ENCODE assay signal across 8 cellular contexts in the genomic region with DNA sequence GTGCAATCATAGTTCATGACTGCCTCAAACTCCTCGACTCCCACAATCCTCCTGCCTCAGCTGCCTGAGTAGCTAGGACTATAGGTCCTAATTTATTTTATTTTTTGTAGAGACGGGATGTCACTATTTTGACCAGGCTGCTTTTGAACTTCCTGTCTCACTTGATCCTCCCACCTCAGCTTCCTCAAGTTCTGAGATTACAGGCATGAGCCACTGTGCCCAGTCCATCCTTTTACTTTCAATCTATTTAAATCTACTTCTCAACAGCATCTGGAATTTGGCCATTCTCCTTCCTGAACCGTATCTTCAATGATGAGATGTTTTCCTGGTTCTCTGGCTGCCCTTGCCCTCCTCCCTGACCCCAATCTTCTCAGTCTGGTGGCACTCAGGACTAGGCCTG.
DNase-seq lines count a peak whose midpoint lies in the region; ATAC-seq lines count a peak whose summit lies in the region.

No MANE protein-coding gene starts in this region.

- peak overlapping the region; percentile 18 for H3K4me3 ChIP-seq in mucosa of stomach (ENCODE audit: low read length)

- H3K9ac ChIP-seq in mucosa of stomach (ENCODE audit: low read length), result peak overlapping the region; percentile 70

- peak; percentile 30 for DNase-seq in CD1c-positive myeloid dendritic cell (ENCODE audit: extremely low spot score)
- DNase-seq in HuH-7.5 (ENCODE audit: low spot score), result peak; percentile 6
- DNase-seq in iPS-NIHi11 (ENCODE audit: low spot score), result no peak

- H3K9me3 Mint-ChIP-seq in activated naive CD8-positive, alpha-beta T cell (ENCODE audit: low read depth), result no peaks in the 10 kb centered on the region

- peaks cover 25% of the 10 kb centered on the region for H3K4me1 ChIP-seq in mucosa of stomach (ENCODE audit: control insufficient read depth, insufficient read depth, low read length)

- ATAC-seq in HG02852 (IDR thresholded peaks at IDR 0.05; ENCODE audit: unreplicated experiment) (no peak), HG02981 (IDR thresholded peaks at IDR 0.05; ENCODE audit: unreplicated experiment) (no peak)
- ATAC-seq in activated CD4-positive, CD25-positive, alpha-beta regulatory T cell treated with anti-CD3 and anti-CD28 coated beads, Interleukin-2, amount 50 U/mL, for 24 hours, result no peak

- H3K36me3 Mint-ChIP-seq in activated naive CD8-positive, alpha-beta T cell, result no peaks in the 10 kb centered on the region

- peak overlapping the region; percentile 95 for H3K4me3 Mint-ChIP-seq in activated naive CD8-positive, alpha-beta T cell

- H3K36me3 ChIP-seq in mucosa of stomach (ENCODE audit: control insufficient read depth, insufficient read depth, low read length), result no peaks in the 10 kb centered on the region

- H3K27me3 Mint-ChIP-seq in activated naive CD8-positive, alpha-beta T cell, result no peaks in the 10 kb centered on the region

- H3K4me1 Mint-ChIP-seq in activated naive CD8-positive, alpha-beta T cell (ENCODE audit: low read depth), result peaks cover 28% of the 10 kb centered on the region

- H3K9me3 ChIP-seq in mucosa of stomach (ENCODE audit: control insufficient read depth, low read length), result no peaks in the 10 kb centered on the region

- no peaks in the 10 kb centered on the region for H3K27me3 ChIP-seq in mucosa of stomach (ENCODE audit: control insufficient read depth, insufficient read depth, low read length)

- peak overlapping the region; percentile 92 for H3K27ac Mint-ChIP-seq in activated naive CD8-positive, alpha-beta T cell
